Comparison of ENCODE assay signal across 1 cellular context in genomic region chr16:19299565-19299964, GRCh38.
TF ChIP-seq lines count a peak whose summit lies in the region.

No MANE protein-coding gene starts in this region.

TF ChIP-seq in WTC11, 78 proteins besides CTCF, POLR2A, EP300 and RAD21 (continued from another document):
- TF ChIP-seq ZNF512 (CRISPR knock-in tag; IDR thresholded peaks at IDR 0.05; ENCODE audit: borderline replicate concordance) = no peak
- no peak for TF ChIP-seq ATF1 (CRISPR knock-in tag; IDR thresholded peaks at IDR 0.05)
- no peak for TF ChIP-seq ZNF232 (CRISPR knock-in tag; IDR thresholded peaks at IDR 0.05)
- no peak for TF ChIP-seq SMAD3 (CRISPR knock-in tag; IDR thresholded peaks at IDR 0.05; ENCODE audit: borderline replicate concordance)
- TF ChIP-seq TEAD1 (CRISPR knock-in tag; IDR thresholded peaks at IDR 0.05) = no peak
